Comparison of ENCODE assay signal across 16 cellular contexts in genomic region chr16:68183033-68183432, GRCh38. TPM values are rescaled to one million over a fixed set of nuclear protein-coding genes. Genes with fewer than 3 reads are reported as not detected.
"Had no signal": no experiment of that assay in that cellular context is flagged by ENCODE, and none has a peak within 500 bp of the region (broad histone marks: within the 10 kb centered on the region; RNA-seq: fewer than 3 reads in every experiment).

No MANE protein-coding gene starts in this region.

- H3K4me3 Mint-ChIP-seq: nephron progenitor cell, type B pancreatic cell had no signal

- H3K4me1 Mint-ChIP-seq: nephron progenitor cell had no signal

- H3K4me1 ChIP-seq: parathyroid adenoma had no signal

- H3K27ac ChIP-seq: heart right ventricle, parathyroid adenoma, thyroid gland had no signal

- DNase-seq: effector memory CD4-positive, alpha-beta T cell; heart right ventricle; hypothalamus; islet precursor cell; mucosa of descending colon; nephron progenitor cell; small intestine; stimulated activated CD4-positive, alpha-beta T cell treated with anti-CD3 and anti-CD28 coated beads, Interleukin-2, amount 100 ng/mL, for 48 hours; stimulated activated naive CD4-positive, alpha-beta T cell treated with Interleukin-2 at 50 U/mL for 16 hours; thyroid gland had no signal

- H3K27me3 Mint-ChIP-seq: type B pancreatic cell had no signal

- H3K27me3 ChIP-seq: heart right ventricle, thyroid gland had no signal

- H3K9me3 ChIP-seq: heart right ventricle, mucosa of descending colon, thyroid gland had no signal

- H3K27ac Mint-ChIP-seq: nephron progenitor cell, type B pancreatic cell had no signal

- H3K4me3 ChIP-seq: heart right ventricle, mucosa of descending colon, thyroid gland had no signal

- ATAC-seq: esophagus mucosa, heart right ventricle, left lobe of liver, mucosa of descending colon, sciatic nerve had no signal

RNA-seq across cellular contexts. Expression of gene ESRP2, which starts 52.9 kb away (rescaled TPM):
- total RNA-seq: frontal cortex had no signal
